1 cellular context compared by ENCODE assay signal in the genomic region with DNA sequence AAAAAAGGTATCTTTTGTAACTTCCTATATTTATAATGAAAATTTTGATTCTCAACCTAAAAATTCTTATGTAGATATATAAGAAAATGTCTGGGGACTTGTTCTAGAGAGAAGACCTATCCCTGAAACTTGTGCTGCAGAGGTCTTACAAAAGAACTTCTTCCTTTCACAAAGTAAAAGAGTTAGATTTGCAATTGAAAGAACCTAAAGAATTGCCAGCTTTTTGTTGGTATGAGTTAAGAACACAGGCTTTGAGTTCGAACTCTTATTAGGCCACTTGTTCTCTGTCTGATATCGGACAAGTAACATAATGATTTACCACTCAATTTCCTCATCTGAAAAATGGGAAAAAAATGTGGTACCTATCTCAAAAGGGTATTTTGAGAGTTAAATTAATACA.
TF ChIP-seq lines count a peak whose summit lies in the region.

No MANE protein-coding gene starts in this region.

TF ChIP-seq in H1, 55 proteins besides CTCF, POLR2A, EP300 and RAD21:
- TF ChIP-seq, protein P1, sequence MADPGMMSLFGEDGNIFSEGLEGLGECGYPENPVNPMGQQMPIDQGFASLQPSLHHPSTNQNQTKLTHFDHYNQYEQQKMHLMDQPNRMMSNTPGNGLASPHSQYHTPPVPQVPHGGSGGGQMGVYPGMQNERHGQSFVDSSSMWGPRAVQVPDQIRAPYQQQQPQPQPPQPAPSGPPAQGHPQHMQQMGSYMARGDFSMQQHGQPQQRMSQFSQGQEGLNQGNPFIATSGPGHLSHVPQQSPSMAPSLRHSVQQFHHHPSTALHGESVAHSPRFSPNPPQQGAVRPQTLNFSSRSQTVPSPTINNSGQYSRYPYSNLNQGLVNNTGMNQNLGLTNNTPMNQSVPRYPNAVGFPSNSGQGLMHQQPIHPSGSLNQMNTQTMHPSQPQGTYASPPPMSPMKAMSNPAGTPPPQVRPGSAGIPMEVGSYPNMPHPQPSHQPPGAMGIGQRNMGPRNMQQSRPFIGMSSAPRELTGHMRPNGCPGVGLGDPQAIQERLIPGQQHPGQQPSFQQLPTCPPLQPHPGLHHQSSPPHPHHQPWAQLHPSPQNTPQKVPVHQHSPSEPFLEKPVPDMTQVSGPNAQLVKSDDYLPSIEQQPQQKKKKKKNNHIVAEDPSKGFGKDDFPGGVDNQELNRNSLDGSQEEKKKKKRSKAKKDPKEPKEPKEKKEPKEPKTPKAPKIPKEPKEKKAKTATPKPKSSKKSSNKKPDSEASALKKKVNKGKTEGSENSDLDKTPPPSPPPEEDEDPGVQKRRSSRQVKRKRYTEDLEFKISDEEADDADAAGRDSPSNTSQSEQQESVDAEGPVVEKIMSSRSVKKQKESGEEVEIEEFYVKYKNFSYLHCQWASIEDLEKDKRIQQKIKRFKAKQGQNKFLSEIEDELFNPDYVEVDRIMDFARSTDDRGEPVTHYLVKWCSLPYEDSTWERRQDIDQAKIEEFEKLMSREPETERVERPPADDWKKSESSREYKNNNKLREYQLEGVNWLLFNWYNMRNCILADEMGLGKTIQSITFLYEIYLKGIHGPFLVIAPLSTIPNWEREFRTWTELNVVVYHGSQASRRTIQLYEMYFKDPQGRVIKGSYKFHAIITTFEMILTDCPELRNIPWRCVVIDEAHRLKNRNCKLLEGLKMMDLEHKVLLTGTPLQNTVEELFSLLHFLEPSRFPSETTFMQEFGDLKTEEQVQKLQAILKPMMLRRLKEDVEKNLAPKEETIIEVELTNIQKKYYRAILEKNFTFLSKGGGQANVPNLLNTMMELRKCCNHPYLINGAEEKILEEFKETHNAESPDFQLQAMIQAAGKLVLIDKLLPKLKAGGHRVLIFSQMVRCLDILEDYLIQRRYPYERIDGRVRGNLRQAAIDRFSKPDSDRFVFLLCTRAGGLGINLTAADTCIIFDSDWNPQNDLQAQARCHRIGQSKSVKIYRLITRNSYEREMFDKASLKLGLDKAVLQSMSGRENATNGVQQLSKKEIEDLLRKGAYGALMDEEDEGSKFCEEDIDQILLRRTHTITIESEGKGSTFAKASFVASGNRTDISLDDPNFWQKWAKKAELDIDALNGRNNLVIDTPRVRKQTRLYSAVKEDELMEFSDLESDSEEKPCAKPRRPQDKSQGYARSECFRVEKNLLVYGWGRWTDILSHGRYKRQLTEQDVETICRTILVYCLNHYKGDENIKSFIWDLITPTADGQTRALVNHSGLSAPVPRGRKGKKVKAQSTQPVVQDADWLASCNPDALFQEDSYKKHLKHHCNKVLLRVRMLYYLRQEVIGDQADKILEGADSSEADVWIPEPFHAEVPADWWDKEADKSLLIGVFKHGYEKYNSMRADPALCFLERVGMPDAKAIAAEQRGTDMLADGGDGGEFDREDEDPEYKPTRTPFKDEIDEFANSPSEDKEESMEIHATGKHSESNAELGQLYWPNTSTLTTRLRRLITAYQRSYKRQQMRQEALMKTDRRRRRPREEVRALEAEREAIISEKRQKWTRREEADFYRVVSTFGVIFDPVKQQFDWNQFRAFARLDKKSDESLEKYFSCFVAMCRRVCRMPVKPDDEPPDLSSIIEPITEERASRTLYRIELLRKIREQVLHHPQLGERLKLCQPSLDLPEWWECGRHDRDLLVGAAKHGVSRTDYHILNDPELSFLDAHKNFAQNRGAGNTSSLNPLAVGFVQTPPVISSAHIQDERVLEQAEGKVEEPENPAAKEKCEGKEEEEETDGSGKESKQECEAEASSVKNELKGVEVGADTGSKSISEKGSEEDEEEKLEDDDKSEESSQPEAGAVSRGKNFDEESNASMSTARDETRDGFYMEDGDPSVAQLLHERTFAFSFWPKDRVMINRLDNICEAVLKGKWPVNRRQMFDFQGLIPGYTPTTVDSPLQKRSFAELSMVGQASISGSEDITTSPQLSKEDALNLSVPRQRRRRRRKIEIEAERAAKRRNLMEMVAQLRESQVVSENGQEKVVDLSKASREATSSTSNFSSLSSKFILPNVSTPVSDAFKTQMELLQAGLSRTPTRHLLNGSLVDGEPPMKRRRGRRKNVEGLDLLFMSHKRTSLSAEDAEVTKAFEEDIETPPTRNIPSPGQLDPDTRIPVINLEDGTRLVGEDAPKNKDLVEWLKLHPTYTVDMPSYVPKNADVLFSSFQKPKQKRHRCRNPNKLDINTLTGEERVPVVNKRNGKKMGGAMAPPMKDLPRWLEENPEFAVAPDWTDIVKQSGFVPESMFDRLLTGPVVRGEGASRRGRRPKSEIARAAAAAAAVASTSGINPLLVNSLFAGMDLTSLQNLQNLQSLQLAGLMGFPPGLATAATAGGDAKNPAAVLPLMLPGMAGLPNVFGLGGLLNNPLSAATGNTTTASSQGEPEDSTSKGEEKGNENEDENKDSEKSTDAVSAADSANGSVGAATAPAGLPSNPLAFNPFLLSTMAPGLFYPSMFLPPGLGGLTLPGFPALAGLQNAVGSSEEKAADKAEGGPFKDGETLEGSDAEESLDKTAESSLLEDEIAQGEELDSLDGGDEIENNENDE (IDR thresholded peaks at IDR 0.05; ENCODE audit: insufficient replicate concordance, low read length), result peak; percentile 69
- TF ChIP-seq CEBPB (IDR thresholded peaks at IDR 0.05; ENCODE audit: low read depth, low read length) (peak; percentile 13; the same call in 1 of the 2 replicates), MAX (IDR thresholded peaks at IDR 0.05) (no peak)
